In genomic region chr13:110226051-110226562, GRCh38 we compare ENCODE assay signal across 16 cellular contexts.
DNase-seq lines count a peak whose midpoint lies in the region; ATAC-seq, FAIRE-seq and TF ChIP-seq lines count a peak whose summit lies in the region.
"Had no signal": no experiment of that assay in that cellular context is flagged by ENCODE, and none has a peak within 500 bp of the region (broad histone marks: within the 10 kb centered on the region; RNA-seq: fewer than 3 reads in every experiment).

No MANE protein-coding gene starts in this region.

- H3K4me2 ChIP-seq in endothelial cell of umbilical vein (ENCODE audit: insufficient read depth, low read length): peak overlapping the region; percentile 11

- dilution Hi-C loops in endothelial cell of umbilical vein (cut with MboI; ENCODE audit: extremely low pct_ligation_motif_present, low sequenced_read_pairs): no loop called here

- peak overlapping the region; percentile 34 for H3K9ac ChIP-seq in endothelial cell of umbilical vein (replicated peaks; ENCODE audit: extremely low read depth, insufficient read depth, low read length)
- H3K9ac ChIP-seq: parathyroid adenoma had no signal

- no peak for TF ChIP-seq CTCF in endothelial cell of umbilical vein (IDR thresholded peaks at IDR 0.05; ENCODE audit: extremely low read depth in 1 of 2, insufficient read depth in 1 of 2, low read depth in 1 of 2, low read length in 2 of 2)
- TF ChIP-seq CTCF in upper lobe of right lung (IDR thresholded peaks at IDR 0.05): no peak
- TF ChIP-seq CTCF in GM10266 (IDR thresholded peaks at IDR 0.05; ENCODE audit: control insufficient read depth, insufficient read depth, low read depth, missing control alignments): no peak

- H3K27me3 ChIP-seq in endothelial cell of umbilical vein (ENCODE audit: control insufficient read depth in 2 of 2, insufficient read depth in 2 of 2, low read length in 2 of 2) (no peaks in the 10 kb centered on the region), upper lobe of right lung (no peaks in the 10 kb centered on the region)

- BruUV-seq in endothelial cell of umbilical vein (replicated peaks; lab: Mats Ljungman, UMichigan): no TSS peak

- ATAC-seq in upper lobe of right lung (no peak), GM21447 (IDR thresholded peaks at IDR 0.05; ENCODE audit: unreplicated experiment) (no peak), HG02642 (IDR thresholded peaks at IDR 0.05; ENCODE audit: poor library complexity, unreplicated experiment) (no peak)
- ATAC-seq: esophagus mucosa, K562 had no signal

- intact Hi-C loops in endothelial cell of umbilical vein (cut with micrococcal nuclease) (loop anchor here (1.0 kb wide), 2 partner anchors 33 to 186 kb away; no protein-coding TSS in a partner anchor), upper lobe of right lung (cut with DNase I) (loop anchor here (10.0 kb wide), 2 partner anchors 79 to 189 kb away; partner anchors contain the start of genes COL4A1 and COL4A2)

- H3K79me2 ChIP-seq in endothelial cell of umbilical vein (ENCODE audit: control insufficient read depth, insufficient read depth, low read length): peaks cover 2% of the 10 kb centered on the region
- H3K79me2 ChIP-seq: parathyroid adenoma had no signal

- no peak overlapping the region for H2AFZ ChIP-seq in endothelial cell of umbilical vein (ENCODE audit: low read depth, low read length)
- H2AFZ ChIP-seq: parathyroid adenoma had no signal

- CTCF ChIA-PET in endothelial cell of umbilical vein (lab: Charles Lee): interaction anchor here (0.9 to 2.7 kb wide), 8 partner anchors 13 to 185 kb away, joined by 3 to 9 read pairs (median 4); no protein-coding TSS in a partner anchor

- H3K36me3 ChIP-seq in endothelial cell of umbilical vein (ENCODE audit: control insufficient read depth in 2 of 2, extremely low read depth in 1 of 2, insufficient read depth in 2 of 2, low read length in 2 of 2): no peaks in the 10 kb centered on the region
- no peaks in the 10 kb centered on the region for H3K36me3 ChIP-seq in upper lobe of right lung
- H3K36me3 ChIP-seq: WERI-Rb-1 had no signal

- peak overlapping the region; percentile 56 for H3K27ac ChIP-seq in endothelial cell of umbilical vein (ENCODE audit: insufficient read depth, low read depth, low read length)
- H3K27ac ChIP-seq in upper lobe of right lung: peak overlapping the region; percentile 31
- H3K27ac ChIP-seq: parathyroid adenoma, WERI-Rb-1 had no signal

- H3K9me3 ChIP-seq in endothelial cell of umbilical vein (replicated peaks; ENCODE audit: control insufficient read depth, insufficient read depth, low read length): no peaks in the 10 kb centered on the region
- no peaks in the 10 kb centered on the region for H3K9me3 ChIP-seq in upper lobe of right lung

- FAIRE-seq in RCC 7860 (lab: Jason Lieb, UNC): no peak
- FAIRE-seq in endothelial cell of umbilical vein (lab: Jason Lieb, UNC): peak; percentile 68
- FAIRE-seq: K562 had no signal

- TF ChIP-seq POLR2A in endothelial cell of umbilical vein (IDR thresholded peaks at IDR 0.05; ENCODE audit: low read depth, low read length): no peak

- H4K20me1 ChIP-seq in endothelial cell of umbilical vein (replicated peaks; ENCODE audit: control insufficient read depth, extremely low read depth, insufficient read depth, low read length): no peaks in the 10 kb centered on the region

- no peaks in the 10 kb centered on the region for H3K9me1 ChIP-seq in endothelial cell of umbilical vein (replicated peaks; ENCODE audit: control insufficient read depth, extremely low read depth, insufficient read depth, low read length)

- H3K4me3 ChIP-seq in endothelial cell of umbilical vein (replicated peaks in 1 of 3; ENCODE audit: insufficient read depth in 1 of 3, low read depth in 1 of 3, low read length in 3 of 3): no peak overlapping the region
- no peak overlapping the region for H3K4me3 ChIP-seq in upper lobe of right lung
- H3K4me3 ChIP-seq: K562 had no signal

- DNase-seq in RCC 7860 (ENCODE audit: low spot score): peak; percentile 52
- peak; percentile 65 for DNase-seq in endothelial cell of umbilical vein (ENCODE audit: low read depth, low spot score)
- peak; percentile 15 for DNase-seq in non-pigmented ciliary epithelial cell (ENCODE audit: low read depth)
- no peak for DNase-seq in upper lobe of right lung
- DNase-seq in GM10266 (ENCODE audit: extremely low spot score): no peak
- DNase-seq: activated naive CD4-positive, alpha-beta T cell treated with anti-CD3 and anti-CD28 coated beads, Interleukin-2, amount 10 ng/mL, durations not matched to agents 7 days and 5 days; CD4-positive, alpha-beta T cell; GOT3; NCI-H1417 treated with DMSO at 0.1 percent for 48 hours; NCI-H446 treated with DMSO at 0.1 percent for 48 hours; WERI-Rb-1 had no signal

- H3K4me1 ChIP-seq in endothelial cell of umbilical vein (ENCODE audit: control insufficient read depth, extremely low read depth, insufficient read depth, low read length) (peaks cover 21% of the 10 kb centered on the region), upper lobe of right lung (peaks cover 8% of the 10 kb centered on the region)

- POLR2A ChIA-PET in endothelial cell of umbilical vein (lab: Charles Lee): interaction anchor here (0.6 kb wide), 1 partner anchor 789 kb away, joined by 6 read pairs; no protein-coding TSS in a partner anchor

TF ChIP-seq in endothelial cell of umbilical vein, 7 proteins besides CTCF, POLR2A, EP300 and RAD21:
- TF ChIP-seq GATA2 (IDR thresholded peaks at IDR 0.05; ENCODE audit: insufficient read depth, insufficient read length, low read depth, low read length): peak; percentile 52
- TF ChIP-seq POLR2AphosphoS5 (IDR thresholded peaks at IDR 0.05; ENCODE audit: insufficient read depth, low read depth, low read length): peak; percentile 39
- TF ChIP-seq EZH2 (IDR thresholded peaks at IDR 0.05; ENCODE audit: borderline replicate concordance, low read depth, low read length, severe bottlenecking): no peak
TF ChIP-seq in endothelial cell of umbilical vein: peak in this region for 2.

Comparison
In these comparisons a context has a peak if more than half of its experiments do, and no peak if none do; other contexts are left out.
1. DNase-seq: peak in RCC 7860 (single experiment), endothelial cell of umbilical vein (single experiment) and non-pigmented ciliary epithelial cell (single experiment); none in upper lobe of right lung (single experiment) and GM10266 (single experiment).